In genomic region chr3:64267774-64268604, GRCh38 we compare ENCODE assay signal across 8 cellular contexts. TPM values are rescaled to one million over a fixed set of nuclear protein-coding genes. Genes with fewer than 3 reads are reported as not detected.
DNase-seq lines count a peak whose midpoint lies in the region; ATAC-seq and TF ChIP-seq lines count a peak whose summit lies in the region.

No MANE protein-coding gene starts in this region.

- intact Hi-C loops in left ventricle myocardium superior (cut with micrococcal nuclease) (no loop called here), ovary (cut with DNase I) (loop anchor here in 1 of 4 donors (10.0 kb wide), 1 partner anchor 233 kb away; no protein-coding TSS in a partner anchor)

- H3K36me3 ChIP-seq in ovary, result no peaks in the 10 kb centered on the region

- no peaks in the 10 kb centered on the region for H3K9me3 ChIP-seq in ovary

- peak overlapping the region; percentile 70 for H3K27ac ChIP-seq in C4-2B
- peak overlapping the region; percentile 79 to 83 for H3K27ac ChIP-seq in ovary

- no peak for TF ChIP-seq EP300 in ovary (IDR thresholded peaks at IDR 0.05)

- WGBS in ovary, 3 donors, result 4% methylated on average over 23 to 30 of the region's 30 CpGs

- H3K4me1 ChIP-seq in ovary (ENCODE audit: insufficient read depth), result peaks cover 20% of the 10 kb centered on the region

- TF ChIP-seq CTCF in C4-2B (conservative IDR thresholded peaks at IDR 0.05) (no peak), ovary (IDR thresholded peaks at IDR 0.05) (no peak), GM10248 (IDR thresholded peaks at IDR 0.05; ENCODE audit: control extremely low read depth, extremely low read depth, low read depth, missing control alignments) (no peak)

- H3K4me3 ChIP-seq in ovary, result peak overlapping the region; percentile 65

- POLR2A ChIA-PET in GM10248 (lab: Yijun Ruan, JAX), result no interaction called here

- ATAC-seq in left ventricle myocardium superior, result peak; percentile 86
- no peak for ATAC-seq in GM19324 (IDR thresholded peaks at IDR 0.05; ENCODE audit: low FRiP score, unreplicated experiment)
- no peak for ATAC-seq in GM21526 (IDR thresholded peaks at IDR 0.05; ENCODE audit: low FRiP score, unreplicated experiment)

- peak; percentile 49 for TF ChIP-seq POLR2A in ovary (IDR thresholded peaks at IDR 0.05)

- CTCF ChIA-PET in GM10248 (lab: Yijun Ruan, JAX), result interaction anchor here (1.0 kb wide), 2 partner anchors 9 to 24 kb away, joined by 3 to 4 read pairs; no protein-coding TSS in a partner anchor

- H3K27me3 ChIP-seq in ovary, result no peaks in the 10 kb centered on the region

- DNase-seq in anterior cingulate cortex (lab: John Stamatoyannopoulos, UW), result peak in 54 of 58 donors; percentile 8 to 89 (median 52)
- peak; percentile 75 for DNase-seq in left ventricle myocardium superior
- DNase-seq in ovary, result peak; percentile 54 to 70 (median 64)
- DNase-seq in GM10248 (ENCODE audit: extremely low spot score), result no peak
- no peak for DNase-seq in activated T-cell treated with anti-CD3 and anti-CD28 coated beads, Interleukin-2, amount 50 U/mL, for 48 hours

RNA-seq across cellular contexts. Expression of gene PRICKLE2, which starts 42.7 kb away (rescaled TPM):
- total RNA-seq in left ventricle myocardium superior (4.1 TPM), ovary (10 to 100 TPM; 22.2 to 34.8 (median 27.2) TPM)
- polyA plus RNA-seq in ovary, result 10 to 100 TPM in 1 of 2 donors, 1 to 10 TPM in 1; 6.3 to 18.2 TPM

Comparison
In these comparisons a context has a peak if more than half of its experiments do, and no peak if none do; other contexts are left out.
1. DNase-seq: peak in anterior cingulate cortex (54 of 58), left ventricle myocardium superior (single experiment) and ovary (5 of 5); none in GM10248 (single experiment) and activated T-cell treated with anti-CD3 and anti-CD28 coated beads, Interleukin-2, amount 50 U/mL, for 48 hours (0 of 2).